In genomic region chr16:29857133-29857760, GRCh38 we compare ENCODE assay signal across 15 cellular contexts. TPM values are rescaled to one million over a fixed set of nuclear protein-coding genes. Genes with fewer than 3 reads are reported as not detected.
DNase-seq lines count a peak whose midpoint lies in the region; ATAC-seq and TF ChIP-seq lines count a peak whose summit lies in the region.
"Had no signal": no experiment of that assay in that cellular context is flagged by ENCODE, and none has a peak within 500 bp of the region (broad histone marks: within the 10 kb centered on the region; RNA-seq: fewer than 3 reads in every experiment).

No MANE protein-coding gene starts in this region.

- peaks cover 27% of the 10 kb centered on the region for H3K36me3 ChIP-seq in effector memory CD4-positive, alpha-beta T cell (ENCODE audit: control insufficient read depth, insufficient read depth, low read length)
- H3K36me3 ChIP-seq: uterus had no signal

- H3K27me3 Mint-ChIP-seq in nephron progenitor cell (ENCODE audit: low read depth, poor library complexity) (peaks cover 25% of the 10 kb centered on the region), glutamatergic neuron (ENCODE audit: unreplicated experiment) (peaks cover 5% of the 10 kb centered on the region)
- H3K27me3 Mint-ChIP-seq: CD4-positive, CD25-positive, alpha-beta regulatory T cell; central memory CD8-positive, alpha-beta T cell had no signal

- peak overlapping the region; percentile 83 for H3K27ac Mint-ChIP-seq in nephron progenitor cell
- no peak overlapping the region for H3K27ac Mint-ChIP-seq in glutamatergic neuron (ENCODE audit: unreplicated experiment)

- H3K36me3 Mint-ChIP-seq in nephron progenitor cell (ENCODE audit: low read depth) = peaks cover 26% of the 10 kb centered on the region
- H3K36me3 Mint-ChIP-seq in glutamatergic neuron (ENCODE audit: unreplicated experiment) = peaks cover 3% of the 10 kb centered on the region

- H3K27me3 ChIP-seq in effector memory CD4-positive, alpha-beta T cell (replicated peaks; ENCODE audit: control insufficient read depth, insufficient read depth, low read length, poor library complexity, severe bottlenecking) = no peaks in the 10 kb centered on the region
- H3K27me3 ChIP-seq: uterus had no signal

- H3K27ac ChIP-seq in RWPE1 = no peak overlapping the region
- H3K27ac ChIP-seq in effector memory CD4-positive, alpha-beta T cell (ENCODE audit: insufficient read depth, low read length, poor library complexity, severe bottlenecking) = no peak overlapping the region
- H3K27ac ChIP-seq: uterus had no signal

- H3K4me1 ChIP-seq in effector memory CD4-positive, alpha-beta T cell (ENCODE audit: control insufficient read depth, insufficient read depth, low read length, poor library complexity, severe bottlenecking) = peaks cover 11% of the 10 kb centered on the region

- no peaks in the 10 kb centered on the region for H3K9me3 ChIP-seq in effector memory CD4-positive, alpha-beta T cell (ENCODE audit: control insufficient read depth, low read length)
- H3K9me3 ChIP-seq: uterus had no signal

- no peak for TF ChIP-seq CTCF in cardiac fibroblast (IDR thresholded peaks at IDR 0.05; ENCODE audit: low read depth, low read length)
- TF ChIP-seq CTCF in nephron progenitor cell (IDR thresholded peaks at IDR 0.05) = no peak
- no peak for TF ChIP-seq CTCF in RWPE1 (conservative IDR thresholded peaks at IDR 0.05; ENCODE audit: low read depth)
- TF ChIP-seq CTCF in glutamatergic neuron (IDR thresholded peaks at IDR 0.05; ENCODE audit: partially characterized antibody, unreplicated experiment) = no peak

- H3K4me3 ChIP-seq in cardiac fibroblast (replicated peaks in 1 of 2; ENCODE audit: low read depth in 2 of 2, low read length in 2 of 2) = no peak overlapping the region
- no peak overlapping the region for H3K4me3 ChIP-seq in effector memory CD4-positive, alpha-beta T cell (ENCODE audit: insufficient read depth, low read depth, low read length, poor library complexity, severe bottlenecking)
- H3K4me3 ChIP-seq: uterus had no signal

- intact Hi-C loops in left ventricle myocardium superior (cut with micrococcal nuclease) = no loop called here

- H3K4me1 Mint-ChIP-seq in nephron progenitor cell (peaks cover 22% of the 10 kb centered on the region), glutamatergic neuron (ENCODE audit: low read depth, unreplicated experiment) (peaks cover 3% of the 10 kb centered on the region)

- H3K4me3 Mint-ChIP-seq in nephron progenitor cell = no peak overlapping the region
- H3K4me3 Mint-ChIP-seq in glutamatergic neuron (ENCODE audit: unreplicated experiment) = no peak overlapping the region
- H3K4me3 Mint-ChIP-seq: central memory CD8-positive, alpha-beta T cell had no signal

- CTCF ChIA-PET in RWPE1 (lab: Yijun Ruan, JAX) = interaction anchor here (0.5 kb wide), 1 partner anchor 148 kb away, joined by 3 read pairs; no protein-coding TSS in a partner anchor

- POLR2A ChIA-PET in RWPE1 (lab: Yijun Ruan, JAX; ENCODE audit: low non-redundant PET) = no interaction called here

- no peak for ATAC-seq in left ventricle myocardium superior

- DNase-seq in AG20443 (ENCODE audit: low spot score) = peak; percentile 67
- peak; percentile 52 for DNase-seq in HT1080 (ENCODE audit: low read depth)
- DNase-seq in cardiac fibroblast (ENCODE audit: low read depth in 2 of 2) = peak; percentile 19 to 67
- DNase-seq in nephron progenitor cell = no peak
- DNase-seq in RWPE1 (ENCODE audit: low spot score) = no peak
- no peak for DNase-seq in left ventricle myocardium superior
- DNase-seq in effector memory CD4-positive, alpha-beta T cell = no peak
- DNase-seq in glutamatergic neuron = no peak
- DNase-seq: activated gamma-delta T cell treated with Interleukin-2 at 50 U/mL for 16 hours; CD4-positive, CD25-positive, alpha-beta regulatory T cell; NCI-H510A treated with DMSO at 0.1 percent for 48 hours; stimulated activated CD4-positive, alpha-beta T cell treated with anti-CD3 and anti-CD28 coated beads, Interleukin-2, amount 100 ng/mL, for 24 hours; uterus had no signal

- H3K9me3 Mint-ChIP-seq in nephron progenitor cell = no peaks in the 10 kb centered on the region
- peaks cover 5% of the 10 kb centered on the region for H3K9me3 Mint-ChIP-seq in glutamatergic neuron (ENCODE audit: unreplicated experiment)
- H3K9me3 Mint-ChIP-seq: CD4-positive, CD25-positive, alpha-beta regulatory T cell; central memory CD8-positive, alpha-beta T cell had no signal

RNA-seq across cellular contexts. Expression of gene CDIPT, which starts 5.8 kb away (rescaled TPM):
- 77.2 and 80.9 TPM in 2 replicates for total RNA-seq in HT1080 (2014; rRNA removed; shearing (Covaris generic))
- polyA plus RNA-seq in HT1080 (2015; cell fraction: cytosol; rRNA removed) = 61.9 and 73.0 TPM in 2 replicates
- 47.6 and 56.4 TPM in 2 replicates for polyA plus RNA-seq in HT1080 (2015; cell fraction: nucleus; rRNA removed)
- total RNA-seq in left ventricle myocardium superior (65.8 TPM), glutamatergic neuron (ENCODE audit: unreplicated experiment) (71.0 TPM)

RNA-seq across cellular contexts. Expression of gene MVP, which starts 37.0 kb away (rescaled TPM):
- 96.4 and 101 TPM in 2 replicates for total RNA-seq in HT1080 (2014; rRNA removed; shearing (Covaris generic))
- polyA plus RNA-seq in HT1080 (2015; cell fraction: cytosol; rRNA removed) = 62.6 and 63.6 TPM in 2 replicates
- polyA plus RNA-seq in HT1080 (2015; cell fraction: nucleus; rRNA removed) = 226 TPM in 2 replicates
- total RNA-seq in left ventricle myocardium superior (47.0 TPM), glutamatergic neuron (ENCODE audit: unreplicated experiment) (82.7 TPM)

RNA-seq across cellular contexts. Expression of gene PAGR1, which starts 41.3 kb away (rescaled TPM):
- 51.3 and 56.5 TPM in 2 replicates for total RNA-seq in HT1080 (2014; rRNA removed; shearing (Covaris generic))
- 39.9 and 40.3 TPM in 2 replicates for polyA plus RNA-seq in HT1080 (2015; cell fraction: cytosol; rRNA removed)
- 26.5 and 32.5 TPM in 2 replicates for polyA plus RNA-seq in HT1080 (2015; cell fraction: nucleus; rRNA removed)
- total RNA-seq in left ventricle myocardium superior (16.2 TPM), glutamatergic neuron (ENCODE audit: unreplicated experiment) (110 TPM)

RNA-seq across cellular contexts. Expression of gene SEZ6L2, which starts 42.1 kb away (rescaled TPM):
- total RNA-seq in HT1080 (2014; rRNA removed; shearing (Covaris generic)) = 1.5 and 2.6 TPM in 2 replicates
- 10.6 and 12.0 TPM in 2 replicates for polyA plus RNA-seq in HT1080 (2015; cell fraction: cytosol; rRNA removed)
- polyA plus RNA-seq in HT1080 (2015; cell fraction: nucleus; rRNA removed) = 31.4 and 37.9 TPM in 2 replicates
- 0.22 TPM for total RNA-seq in left ventricle myocardium superior
- 176 TPM for total RNA-seq in glutamatergic neuron (ENCODE audit: unreplicated experiment)
- total RNA-seq: CD4-positive, CD25-positive, alpha-beta regulatory T cell; T-helper 2 cell treated with Interferon-gamma antibody and Interleukin-4, amounts not matched to agents 100 ng/mL and 5 ng/mL, for 36 hours had no signal
- polyA plus RNA-seq: CD4-positive, CD25-positive, alpha-beta regulatory T cell had no signal

RNA-seq across cellular contexts. Expression of gene ASPHD1, which starts 43.0 kb away (rescaled TPM):
- total RNA-seq in HT1080 (2014; rRNA removed; shearing (Covaris generic)) = 3.8 and 9.3 TPM in 2 replicates
- polyA plus RNA-seq in HT1080 (2015; cell fraction: cytosol; rRNA removed) = 9.5 and 10.1 TPM in 2 replicates
- polyA plus RNA-seq in HT1080 (2015; cell fraction: nucleus; rRNA removed) = 8.1 and 9.0 TPM in 2 replicates
- total RNA-seq in left ventricle myocardium superior (0.37 TPM), glutamatergic neuron (ENCODE audit: unreplicated experiment) (56.4 TPM)
- total RNA-seq: CD4-positive, CD25-positive, alpha-beta regulatory T cell had no signal
- polyA plus RNA-seq: CD4-positive, CD25-positive, alpha-beta regulatory T cell had no signal

Comparison
In these comparisons a context has a peak if more than half of its experiments do, and no peak if none do; other contexts are left out.
1. DNase-seq: peak in AG20443 (single experiment), HT1080 (single experiment) and cardiac fibroblast (2 of 2); none in nephron progenitor cell (single experiment), RWPE1 (single experiment), left ventricle myocardium superior (single experiment), effector memory CD4-positive, alpha-beta T cell (0 of 3) and glutamatergic neuron (single experiment).